In the genomic region with DNA sequence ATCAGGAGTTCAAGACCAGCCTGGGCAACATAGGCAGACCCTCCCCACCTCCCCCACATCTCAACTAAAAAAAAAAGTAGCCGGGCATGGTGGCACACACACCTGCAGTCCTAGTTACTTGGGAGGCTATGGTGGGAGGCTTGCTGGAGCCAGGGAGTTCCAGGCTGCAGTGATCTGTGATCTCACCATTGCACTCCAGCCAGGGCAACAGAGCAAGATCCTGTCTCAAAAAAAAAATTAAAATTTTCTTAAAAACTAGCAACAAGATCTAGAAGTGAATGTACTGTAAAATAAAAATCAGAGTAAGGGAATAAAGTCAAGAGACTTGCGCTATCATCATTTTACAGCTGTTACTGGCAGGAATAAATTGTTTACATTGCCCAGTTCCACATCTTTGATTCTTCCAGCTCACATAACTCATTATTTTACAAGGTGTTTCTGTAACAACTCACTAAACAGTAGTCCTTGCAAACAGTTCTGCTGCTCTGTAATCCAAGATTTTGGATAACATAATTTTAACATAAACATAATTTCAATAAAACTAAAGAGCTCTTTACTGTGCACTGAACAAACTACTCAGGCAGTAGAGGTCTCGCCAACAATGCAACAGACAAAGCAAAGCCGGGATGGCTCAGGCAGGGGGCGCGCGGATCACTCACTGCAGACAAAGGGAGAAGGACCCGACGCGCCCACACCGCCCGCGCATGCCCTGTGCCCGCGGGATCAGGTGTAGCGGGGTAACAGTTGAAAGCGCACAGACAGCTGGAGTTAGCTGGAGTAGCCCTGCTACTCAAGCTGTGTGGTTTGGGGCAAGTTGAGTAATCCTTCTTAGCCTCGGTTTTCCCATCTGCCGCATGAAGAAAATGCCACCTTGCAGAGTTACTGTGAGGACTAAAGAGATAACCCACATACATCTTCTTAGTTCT, we compare ENCODE assay signal across 8 cellular contexts.
DNase-seq lines count a peak whose midpoint lies in the region; ATAC-seq lines count a peak whose summit lies in the region.

No MANE protein-coding gene starts in this region.

- no peaks in the 10 kb centered on the region for H3K4me1 Mint-ChIP-seq in memory B cell

- no peak overlapping the region for H3K27ac Mint-ChIP-seq in memory B cell

- H3K9me3 Mint-ChIP-seq in memory B cell: no peaks in the 10 kb centered on the region

- H3K4me3 Mint-ChIP-seq in memory B cell: no peak overlapping the region

- ATAC-seq in HG03378 (IDR thresholded peaks at IDR 0.05; ENCODE audit: unreplicated experiment): peak; percentile 77
- ATAC-seq in memory B cell (ENCODE audit: low read depth): peak; percentile 100

- DNase-seq in AML-193 (lab: John Stamatoyannopoulos, UW) (peak; percentile 56 to 61), GM19238 (ENCODE audit: insufficient read length, low spot score) (peak; percentile 61), NCI-H345 (lab: John Stamatoyannopoulos, UW) (peak; percentile 91), cerebellar cortex (ENCODE audit: low spot score) (peak; percentile 44), memory B cell (ENCODE audit: low spot score in 2 of 2) (peak; percentile 71 to 74)
- peak; percentile 72 for DNase-seq in activated CD4-positive, alpha-beta T cell treated with anti-CD3 and anti-CD28 coated beads for 1 hour
- DNase-seq in stimulated activated CD8-positive, alpha-beta memory T cell treated with anti-CD3 and anti-CD28 coated beads, Interleukin-2, amount 100 ng/mL, for 48 hours (ENCODE audit: low read depth in 2 of 2): peak; percentile 67 to 74

- peaks cover 4% of the 10 kb centered on the region for H3K27me3 Mint-ChIP-seq in memory B cell

- no peaks in the 10 kb centered on the region for H3K36me3 Mint-ChIP-seq in memory B cell

Comparison
In these comparisons a context has a peak if more than half of its experiments do, and no peak if none do; other contexts are left out.
1. Peak in every context shown above with its lines: DNase-seq and ATAC-seq.